In genomic region chr2:156322103-156322671, GRCh38 we compare ENCODE assay signal across 9 cellular contexts. TPM values are rescaled to one million over a fixed set of nuclear protein-coding genes. Genes with fewer than 3 reads are reported as not detected.
DNase-seq lines count a peak whose midpoint lies in the region; ATAC-seq and TF ChIP-seq lines count a peak whose summit lies in the region.
"Had no signal": no experiment of that assay in that cellular context is flagged by ENCODE, and none has a peak within 500 bp of the region (broad histone marks: within the 10 kb centered on the region; RNA-seq: fewer than 3 reads in every experiment).

No MANE protein-coding gene starts in this region.

- H3K27me3 Mint-ChIP-seq in immature natural killer cell (ENCODE audit: low read depth in 3 of 3), result peaks cover 61 to 69% (median 66%) of the 10 kb centered on the region in 3 donors

- peaks cover 13 to 18% (median 17%) of the 10 kb centered on the region in 3 donors for H3K36me3 Mint-ChIP-seq in immature natural killer cell

- H3K27ac Mint-ChIP-seq in immature natural killer cell, result peak overlapping the region in 5 of 6 donors; percentile 13 to 88 (median 84)

- H3K4me1 Mint-ChIP-seq in immature natural killer cell, result peaks cover 41 to 42% of the 10 kb centered on the region in 2 donors

- H3K4me3 Mint-ChIP-seq in immature natural killer cell, result peak overlapping the region; percentile 76 to 87 (median 80)

- peak; percentile 29 for DNase-seq in stimulated activated CD4-positive, alpha-beta T cell treated with anti-CD3 and anti-CD28 coated beads, Interleukin-15, amount 100 ng/mL, for 24 hours
- no peak for DNase-seq in stimulated activated CD4-positive, alpha-beta T cell treated with anti-CD3 and anti-CD28 coated beads, Interleukin-4, amount 100 ng/mL, for 4 hours
- peak; percentile 75 to 77 (median 77) for DNase-seq in immature natural killer cell
- DNase-seq in NCI-H345 treated with DMSO at 0.1 percent for 48 hours (lab: John Stamatoyannopoulos, UW; ENCODE audit: unreplicated experiment), result no peak
- DNase-seq in stimulated activated CD8-positive, alpha-beta memory T cell treated with anti-CD3 and anti-CD28 coated beads, Interleukin-4, amount 100 ng/mL, for 48 hours, result no peak
- DNase-seq in NCI-H82 treated with DMSO at 0.1 percent for 48 hours (lab: John Stamatoyannopoulos, UW; ENCODE audit: unreplicated experiment), result no peak
- DNase-seq in NCI-H2227 treated with DMSO at 0.1 percent for 48 hours (lab: John Stamatoyannopoulos, UW), result no peak

- peak; percentile 12 for ATAC-seq in SK-N-SH treated with all-trans-retinoic acid at 6 μM for 48 hours
- ATAC-seq: Panc1 had no signal

- peaks cover 0 to 2% (median 0%) of the 10 kb centered on the region in 6 donors for H3K9me3 Mint-ChIP-seq in immature natural killer cell

TF ChIP-seq in SK-N-SH treated with all-trans-retinoic acid at 6 μM for 48 hours, 23 proteins besides CTCF, POLR2A, EP300 and RAD21:
- TF ChIP-seq SNAI2 (CRISPR knock-in tag; IDR thresholded peaks at IDR 0.05) (no peak), TCF4 (CRISPR knock-in tag; IDR thresholded peaks at IDR 0.05; ENCODE audit: borderline replicate concordance) (no peak), GLIS3 (CRISPR knock-in tag; IDR thresholded peaks at IDR 0.05) (no peak), ISL1 (CRISPR knock-in tag; IDR thresholded peaks at IDR 0.05) (no peak), CSDC2 (CRISPR knock-in tag; IDR thresholded peaks at IDR 0.05) (no peak), ZNF70 (CRISPR knock-in tag; IDR thresholded peaks at IDR 0.05) (no peak), RARB (CRISPR knock-in tag; IDR thresholded peaks at IDR 0.05) (no peak), ZNF565 (CRISPR knock-in tag; conservative IDR thresholded peaks at IDR 0.05; ENCODE audit: low read depth) (no peak), BACH2 (CRISPR knock-in tag; IDR thresholded peaks at IDR 0.05; ENCODE audit: borderline replicate concordance) (no peak), ESRRG (CRISPR knock-in tag; IDR thresholded peaks at IDR 0.05) (no peak)
- TF ChIP-seq, protein P1, sequence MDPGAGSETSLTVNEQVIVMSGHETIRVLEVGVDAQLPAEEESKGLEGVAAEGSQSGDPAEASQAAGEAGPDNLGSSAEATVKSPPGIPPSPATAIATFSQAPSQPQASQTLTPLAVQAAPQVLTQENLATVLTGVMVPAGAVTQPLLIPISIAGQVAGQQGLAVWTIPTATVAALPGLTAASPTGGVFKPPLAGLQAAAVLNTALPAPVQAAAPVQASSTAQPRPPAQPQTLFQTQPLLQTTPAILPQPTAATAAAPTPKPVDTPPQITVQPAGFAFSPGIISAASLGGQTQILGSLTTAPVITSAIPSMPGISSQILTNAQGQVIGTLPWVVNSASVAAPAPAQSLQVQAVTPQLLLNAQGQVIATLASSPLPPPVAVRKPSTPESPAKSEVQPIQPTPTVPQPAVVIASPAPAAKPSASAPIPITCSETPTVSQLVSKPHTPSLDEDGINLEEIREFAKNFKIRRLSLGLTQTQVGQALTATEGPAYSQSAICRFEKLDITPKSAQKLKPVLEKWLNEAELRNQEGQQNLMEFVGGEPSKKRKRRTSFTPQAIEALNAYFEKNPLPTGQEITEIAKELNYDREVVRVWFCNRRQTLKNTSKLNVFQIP (CRISPR knock-in tag; IDR thresholded peaks at IDR 0.05; ENCODE audit: borderline replicate concordance, low read depth), result no peak
- TF ChIP-seq, protein P2, sequence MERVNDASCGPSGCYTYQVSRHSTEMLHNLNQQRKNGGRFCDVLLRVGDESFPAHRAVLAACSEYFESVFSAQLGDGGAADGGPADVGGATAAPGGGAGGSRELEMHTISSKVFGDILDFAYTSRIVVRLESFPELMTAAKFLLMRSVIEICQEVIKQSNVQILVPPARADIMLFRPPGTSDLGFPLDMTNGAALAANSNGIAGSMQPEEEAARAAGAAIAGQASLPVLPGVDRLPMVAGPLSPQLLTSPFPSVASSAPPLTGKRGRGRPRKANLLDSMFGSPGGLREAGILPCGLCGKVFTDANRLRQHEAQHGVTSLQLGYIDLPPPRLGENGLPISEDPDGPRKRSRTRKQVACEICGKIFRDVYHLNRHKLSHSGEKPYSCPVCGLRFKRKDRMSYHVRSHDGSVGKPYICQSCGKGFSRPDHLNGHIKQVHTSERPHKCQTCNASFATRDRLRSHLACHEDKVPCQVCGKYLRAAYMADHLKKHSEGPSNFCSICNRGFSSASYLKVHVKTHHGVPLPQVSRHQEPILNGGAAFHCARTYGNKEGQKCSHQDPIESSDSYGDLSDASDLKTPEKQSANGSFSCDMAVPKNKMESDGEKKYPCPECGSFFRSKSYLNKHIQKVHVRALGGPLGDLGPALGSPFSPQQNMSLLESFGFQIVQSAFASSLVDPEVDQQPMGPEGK (CRISPR knock-in tag; IDR thresholded peaks at IDR 0.05; ENCODE audit: borderline replicate concordance), result no peak
- TF ChIP-seq, protein P3, sequence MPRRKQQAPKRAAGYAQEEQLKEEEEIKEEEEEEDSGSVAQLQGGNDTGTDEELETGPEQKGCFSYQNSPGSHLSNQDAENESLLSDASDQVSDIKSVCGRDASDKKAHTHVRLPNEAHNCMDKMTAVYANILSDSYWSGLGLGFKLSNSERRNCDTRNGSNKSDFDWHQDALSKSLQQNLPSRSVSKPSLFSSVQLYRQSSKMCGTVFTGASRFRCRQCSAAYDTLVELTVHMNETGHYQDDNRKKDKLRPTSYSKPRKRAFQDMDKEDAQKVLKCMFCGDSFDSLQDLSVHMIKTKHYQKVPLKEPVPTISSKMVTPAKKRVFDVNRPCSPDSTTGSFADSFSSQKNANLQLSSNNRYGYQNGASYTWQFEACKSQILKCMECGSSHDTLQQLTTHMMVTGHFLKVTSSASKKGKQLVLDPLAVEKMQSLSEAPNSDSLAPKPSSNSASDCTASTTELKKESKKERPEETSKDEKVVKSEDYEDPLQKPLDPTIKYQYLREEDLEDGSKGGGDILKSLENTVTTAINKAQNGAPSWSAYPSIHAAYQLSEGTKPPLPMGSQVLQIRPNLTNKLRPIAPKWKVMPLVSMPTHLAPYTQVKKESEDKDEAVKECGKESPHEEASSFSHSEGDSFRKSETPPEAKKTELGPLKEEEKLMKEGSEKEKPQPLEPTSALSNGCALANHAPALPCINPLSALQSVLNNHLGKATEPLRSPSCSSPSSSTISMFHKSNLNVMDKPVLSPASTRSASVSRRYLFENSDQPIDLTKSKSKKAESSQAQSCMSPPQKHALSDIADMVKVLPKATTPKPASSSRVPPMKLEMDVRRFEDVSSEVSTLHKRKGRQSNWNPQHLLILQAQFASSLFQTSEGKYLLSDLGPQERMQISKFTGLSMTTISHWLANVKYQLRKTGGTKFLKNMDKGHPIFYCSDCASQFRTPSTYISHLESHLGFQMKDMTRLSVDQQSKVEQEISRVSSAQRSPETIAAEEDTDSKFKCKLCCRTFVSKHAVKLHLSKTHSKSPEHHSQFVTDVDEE (CRISPR knock-in tag; IDR thresholded peaks at IDR 0.05), result no peak
TF ChIP-seq in SK-N-SH treated with all-trans-retinoic acid at 6 μM for 48 hours: peak in this region for 0.

RNA-seq across cellular contexts. Expression of gene NR4A2, which starts 10.3 kb away (rescaled TPM):
- 10 to 100 TPM; 21.0 to 46.7 (median 21.7) TPM for polyA plus RNA-seq in immature natural killer cell

Comparison
In these comparisons a context has a peak if more than half of its experiments do, and no peak if none do; other contexts are left out.
1. DNase-seq: peak in stimulated activated CD4-positive, alpha-beta T cell treated with anti-CD3 and anti-CD28 coated beads, Interleukin-15, amount 100 ng/mL, for 24 hours (single experiment) and immature natural killer cell (3 of 3); none in stimulated activated CD4-positive, alpha-beta T cell treated with anti-CD3 and anti-CD28 coated beads, Interleukin-4, amount 100 ng/mL, for 4 hours (0 of 2), NCI-H345 treated with DMSO at 0.1 percent for 48 hours (single experiment), stimulated activated CD8-positive, alpha-beta memory T cell treated with anti-CD3 and anti-CD28 coated beads, Interleukin-4, amount 100 ng/mL, for 48 hours (single experiment), NCI-H82 treated with DMSO at 0.1 percent for 48 hours (single experiment) and NCI-H2227 treated with DMSO at 0.1 percent for 48 hours (single experiment).